Comparison of ENCODE assay signal across 25 cellular contexts in genomic region chr18:47345291-47345690, GRCh38.
"Had no signal": no experiment of that assay in that cellular context is flagged by ENCODE, and none has a peak within 500 bp of the region (broad histone marks: within the 10 kb centered on the region; RNA-seq: fewer than 3 reads in every experiment).

No MANE protein-coding gene starts in this region.

- H3K27ac Mint-ChIP-seq: activated B cell treated with CpG ODN at 0.5 μM for 24 hours; activated CD4-positive, alpha-beta T cell treated with anti-CD3 and anti-CD28 coated beads, Interleukin-2, amount 10 ng/mL, durations not matched to agents 24 days and 14 days; activated CD8-positive, alpha-beta memory T cell treated with anti-CD3 and anti-CD28 coated beads, Interleukin-2, amount 10 ng/mL, durations not matched to agents 7 days and 5 days; activated naive CD4-positive, alpha-beta T cell treated with anti-CD3 and anti-CD28 coated beads, Interleukin-2, amount 50 U/mL, for 24 hours; activated naive CD8-positive, alpha-beta T cell treated with anti-CD3 and anti-CD28 coated beads, Interleukin-2, amount 50 U/mL, for 24 hours; activated T-cell treated with anti-CD3 and anti-CD28 coated beads, Interleukin-2, amount 50 U/mL, for 24 hours; activated T-helper 1 cell treated with anti-CD3 and anti-CD28 coated beads, Interleukin-12 subunit alpha, Interleukin-12 subunit beta, Interleukin-2, Interleukin-4 antibody, amounts not matched to agents 30 ng/mL and 10 ng/mL and 1 ng/mL, durations not matched to agents 14 hours and 24 hours and 36 hours; brain; T-helper 1 cell treated with Interleukin-12 subunit alpha and Interleukin-12 subunit beta and Interleukin-4 antibody, amounts not matched to agents 30 μg/mL and 1 μg/mL, for 36 hours had no signal

- H3K27ac ChIP-seq: PC-9 had no signal

- H3K4me3 ChIP-seq: PC-9 had no signal

- DNase-seq: activated B cell treated with CpG ODN at 0.5 μM for 24 hours; activated CD4-positive, alpha-beta T cell treated with anti-CD3 and anti-CD28 coated beads for 1 hour; activated CD4-positive, alpha-beta T cell treated with anti-CD3 and anti-CD28 coated beads, Interleukin-2, amount 10 ng/mL, durations not matched to agents 24 days and 14 days; activated CD4-positive, alpha-beta T cell treated with anti-CD3 and anti-CD28 coated beads, Interleukin-2, amount 50 U/mL, for 48 hours; activated CD8-positive, alpha-beta memory T cell treated with anti-CD3 and anti-CD28 coated beads, Interleukin-2, amount 10 ng/mL, durations not matched to agents 7 days and 5 days; activated effector memory CD4-positive, alpha-beta T cell treated with Interleukin-2 at 50 U/mL for 16 hours; activated naive CD4-positive, alpha-beta T cell; activated naive CD8-positive, alpha-beta T cell treated with anti-CD3 and anti-CD28 coated beads, Interleukin-2, amount 50 U/mL, for 24 hours; activated T-cell treated with anti-CD3 and anti-CD28 coated beads, Interleukin-2, amount 50 U/mL, for 24 hours; amniotic stem cell; MM.1S; NCI-H1436 treated with DMSO at 0.1 percent for 48 hours; NCI-H187; NCI-H2081; NCI-H510A treated with DMSO at 0.1 percent for 48 hours; NCI-H748 treated with DMSO at 0.1 percent for 48 hours; PC-9; SHP77 treated with DMSO at 0.1 percent for 48 hours; T-helper 9 cell had no signal

- H3K4me1 Mint-ChIP-seq: activated B cell treated with CpG ODN at 0.5 μM for 24 hours; activated CD4-positive, alpha-beta T cell treated with anti-CD3 and anti-CD28 coated beads, Interleukin-2, amount 10 ng/mL, durations not matched to agents 24 days and 14 days; activated CD8-positive, alpha-beta memory T cell treated with anti-CD3 and anti-CD28 coated beads, Interleukin-2, amount 10 ng/mL, durations not matched to agents 7 days and 5 days; activated naive CD4-positive, alpha-beta T cell treated with anti-CD3 and anti-CD28 coated beads, Interleukin-2, amount 50 U/mL, for 24 hours; activated naive CD8-positive, alpha-beta T cell treated with anti-CD3 and anti-CD28 coated beads, Interleukin-2, amount 50 U/mL, for 24 hours; central memory CD8-positive, alpha-beta T cell had no signal

- H3K4me3 Mint-ChIP-seq: activated B cell treated with CpG ODN at 0.5 μM for 24 hours; activated CD4-positive, alpha-beta T cell treated with anti-CD3 and anti-CD28 coated beads, Interleukin-2, amount 10 ng/mL, durations not matched to agents 24 days and 14 days; activated CD8-positive, alpha-beta memory T cell treated with anti-CD3 and anti-CD28 coated beads, Interleukin-2, amount 10 ng/mL, durations not matched to agents 7 days and 5 days; activated naive CD4-positive, alpha-beta T cell treated with anti-CD3 and anti-CD28 coated beads, Interleukin-2, amount 50 U/mL, for 24 hours; activated naive CD8-positive, alpha-beta T cell treated with anti-CD3 and anti-CD28 coated beads, Interleukin-2, amount 50 U/mL, for 24 hours; activated T-cell treated with anti-CD3 and anti-CD28 coated beads, Interleukin-2, amount 50 U/mL, for 24 hours; activated T-helper 1 cell treated with anti-CD3 and anti-CD28 coated beads, Interleukin-12 subunit alpha, Interleukin-12 subunit beta, Interleukin-2, Interleukin-4 antibody, amounts not matched to agents 30 ng/mL and 10 ng/mL and 1 ng/mL, durations not matched to agents 14 hours and 24 hours and 36 hours; brain; central memory CD8-positive, alpha-beta T cell; T-helper 1 cell treated with Interleukin-12 subunit alpha and Interleukin-12 subunit beta and Interleukin-4 antibody, amounts not matched to agents 30 μg/mL and 1 μg/mL, for 36 hours had no signal

- H3K36me3 Mint-ChIP-seq: activated CD8-positive, alpha-beta memory T cell treated with anti-CD3 and anti-CD28 coated beads, Interleukin-2, amount 10 ng/mL, durations not matched to agents 7 days and 5 days; activated naive CD4-positive, alpha-beta T cell treated with anti-CD3 and anti-CD28 coated beads, Interleukin-2, amount 50 U/mL, for 24 hours; brain had no signal

- ATAC-seq: activated CD8-positive, alpha-beta memory T cell treated with anti-CD3 and anti-CD28 coated beads, Interleukin-2, amount 10 ng/mL, durations not matched to agents 7 days and 5 days; activated naive CD8-positive, alpha-beta T cell treated with anti-CD3 and anti-CD28 coated beads, Interleukin-2, amount 50 U/mL, for 24 hours had no signal

- H2AFZ ChIP-seq: PC-9 had no signal

- FAIRE-seq: astrocyte had no signal

- H3K27me3 Mint-ChIP-seq: activated CD8-positive, alpha-beta memory T cell treated with anti-CD3 and anti-CD28 coated beads, Interleukin-2, amount 10 ng/mL, durations not matched to agents 7 days and 5 days; activated naive CD8-positive, alpha-beta T cell treated with anti-CD3 and anti-CD28 coated beads, Interleukin-2, amount 50 U/mL, for 24 hours; central memory CD8-positive, alpha-beta T cell had no signal

- H3K9me3 Mint-ChIP-seq: activated B cell treated with CpG ODN at 0.5 μM for 24 hours; activated CD4-positive, alpha-beta T cell treated with anti-CD3 and anti-CD28 coated beads, Interleukin-2, amount 10 ng/mL, durations not matched to agents 24 days and 14 days; activated naive CD4-positive, alpha-beta T cell treated with anti-CD3 and anti-CD28 coated beads, Interleukin-2, amount 50 U/mL, for 24 hours; activated naive CD8-positive, alpha-beta T cell treated with anti-CD3 and anti-CD28 coated beads, Interleukin-2, amount 50 U/mL, for 24 hours; activated T-cell treated with anti-CD3 and anti-CD28 coated beads, Interleukin-2, amount 50 U/mL, for 24 hours; activated T-helper 1 cell treated with anti-CD3 and anti-CD28 coated beads, Interleukin-12 subunit alpha, Interleukin-12 subunit beta, Interleukin-2, Interleukin-4 antibody, amounts not matched to agents 30 ng/mL and 10 ng/mL and 1 ng/mL, durations not matched to agents 14 hours and 24 hours and 36 hours; central memory CD8-positive, alpha-beta T cell; T-helper 1 cell treated with Interleukin-12 subunit alpha and Interleukin-12 subunit beta and Interleukin-4 antibody, amounts not matched to agents 30 μg/mL and 1 μg/mL, for 36 hours had no signal

- H3K4me2 ChIP-seq: PC-9 had no signal
